ENCODE assay signal across 1 cellular context in genomic region chr17:36183811-36184765, GRCh38.
TF ChIP-seq lines count a peak whose summit lies in the region.

No MANE protein-coding gene starts in this region.

TF ChIP-seq in HCT116, 20 proteins besides CTCF, POLR2A, EP300 and RAD21 (continued from another document):
- TF ChIP-seq ZBTB33 (IDR thresholded peaks at IDR 0.05; ENCODE audit: extremely low read depth, insufficient replicate concordance, low read length) (no peak), POLR2AphosphoS5 (IDR thresholded peaks at IDR 0.05; ENCODE audit: low read depth, low read length) (no peak), TCF7L2 (IDR thresholded peaks at IDR 0.05; ENCODE audit: borderline replicate concordance, extremely low read depth, insufficient read depth, insufficient read length) (no peak), REST (IDR thresholded peaks at IDR 0.05; ENCODE audit: low read depth) (no peak)
